Comparison of ENCODE assay signal across 23 cellular contexts in genomic region chr21:33432496-33432895, GRCh38. TPM values are rescaled to one million over a fixed set of nuclear protein-coding genes. Genes with fewer than 3 reads are reported as not detected.
DNase-seq lines count a peak whose midpoint lies in the region; ATAC-seq and TF ChIP-seq lines count a peak whose summit lies in the region.
"Had no signal": no experiment of that assay in that cellular context is flagged by ENCODE, and none has a peak within 500 bp of the region (broad histone marks: within the 10 kb centered on the region; RNA-seq: fewer than 3 reads in every experiment).

No MANE protein-coding gene starts in this region.

- peaks cover 0 to 92% (median 0%) of the 10 kb centered on the region in 3 donors for H3K36me3 ChIP-seq in Peyer's patch

- no peak overlapping the region for H3K4me3 Mint-ChIP-seq in CD4-positive, alpha-beta T cell
- peak overlapping the region; percentile 70 for H3K4me3 Mint-ChIP-seq in endothelial cell (ENCODE audit: unreplicated experiment)
- H3K4me3 Mint-ChIP-seq in stimulated activated naive B cell treated with anti-CD40 and anti-IgM and Interleukin-4, amounts not matched to agents 10 μg/mL and 1 μg/mL and 100 μg/mL, for 72 hours, result peak overlapping the region; percentile 6 to 30
- H3K4me3 Mint-ChIP-seq: activated naive CD4-positive, alpha-beta T cell treated with anti-CD3 and anti-CD28 coated beads, Interleukin-2, amount 10 ng/mL, durations not matched to agents 7 days and 5 days; stimulated activated effector memory CD8-positive, alpha-beta T cell treated with anti-CD3 and anti-CD28 coated beads, Interleukin-12 subunit alpha, Interleukin-12 subunit beta, amount 100 ng/mL, for 72 hours had no signal

- H3K4me1 Mint-ChIP-seq in CD4-positive, alpha-beta T cell (ENCODE audit: low read depth), result peaks cover 9% of the 10 kb centered on the region
- H3K4me1 Mint-ChIP-seq in endothelial cell (ENCODE audit: unreplicated experiment), result peaks cover 7% of the 10 kb centered on the region
- H3K4me1 Mint-ChIP-seq in stimulated activated naive B cell treated with anti-CD40 and anti-IgM and Interleukin-4, amounts not matched to agents 10 μg/mL and 1 μg/mL and 100 μg/mL, for 72 hours, result peaks cover 37 to 65% of the 10 kb centered on the region in 2 donors

- H3K9me3 Mint-ChIP-seq in CD4-positive, alpha-beta T cell, result no peaks in the 10 kb centered on the region
- H3K9me3 Mint-ChIP-seq in endothelial cell (ENCODE audit: unreplicated experiment), result no peaks in the 10 kb centered on the region
- no peaks in the 10 kb centered on the region for H3K9me3 Mint-ChIP-seq in stimulated activated naive B cell treated with anti-CD40 and anti-IgM and Interleukin-4, amounts not matched to agents 10 μg/mL and 1 μg/mL and 100 μg/mL, for 72 hours
- H3K9me3 Mint-ChIP-seq: activated naive CD4-positive, alpha-beta T cell treated with anti-CD3 and anti-CD28 coated beads, Interleukin-2, amount 10 ng/mL, durations not matched to agents 7 days and 5 days; stimulated activated effector memory CD8-positive, alpha-beta T cell treated with anti-CD3 and anti-CD28 coated beads, Interleukin-12 subunit alpha, Interleukin-12 subunit beta, amount 100 ng/mL, for 72 hours had no signal

- POLR2A ChIA-PET in CD4-positive, alpha-beta T cell (lab: Charles Lee), result no interaction called here

- DNase-seq in CD4-positive, alpha-beta T cell, result no peak
- no peak for DNase-seq in Peyer's patch
- no peak for DNase-seq in endothelial cell (ENCODE audit: low spot score)
- DNase-seq in stimulated activated naive B cell treated with anti-CD40 and anti-IgM and Interleukin-4, amounts not matched to agents 10 μg/mL and 1 μg/mL and 100 μg/mL, for 72 hours, result no peak
- DNase-seq in Kasumi-1 (lab: John Stamatoyannopoulos, UW), result no peak
- DNase-seq in NK-92 treated with Interleukin-12 subunit alpha and Interleukin-12 subunit beta, amount 100 ng/mL, for 24 hours (lab: John Stamatoyannopoulos, UW), result no peak
- DNase-seq: activated CD8-positive, alpha-beta memory T cell treated with anti-CD3 and anti-CD28 coated beads for 24 hours; activated naive CD4-positive, alpha-beta T cell treated with anti-CD3 and anti-CD28 coated beads, Interleukin-2, amount 10 ng/mL, durations not matched to agents 7 days and 5 days; activated T-cell treated with anti-CD3 and anti-CD28 coated beads, Interleukin-2, amount 50 U/mL, for 48 hours; kidney; lower lobe of right lung; MM.1S; NCI-H1436 treated with DMSO at 0.1 percent for 48 hours; NCI-H2171; NCI-H526; stimulated activated CD4-positive, alpha-beta T cell treated with anti-CD3 and anti-CD28 coated beads, Interleukin-1b, Interleukin-23, amount 100 ng/mL, for 48 hours had no signal

- no peak overlapping the region for H3K4me3 ChIP-seq in Peyer's patch
- H3K4me3 ChIP-seq: HAP-1, lower lobe of right lung, skin epidermis, tibial artery had no signal

- TF ChIP-seq POLR2A in Peyer's patch (IDR thresholded peaks at IDR 0.05), result no peak

- H3K27me3 Mint-ChIP-seq in CD4-positive, alpha-beta T cell, result no peaks in the 10 kb centered on the region
- H3K27me3 Mint-ChIP-seq in endothelial cell (ENCODE audit: unreplicated experiment), result no peaks in the 10 kb centered on the region
- H3K27me3 Mint-ChIP-seq in stimulated activated naive B cell treated with anti-CD40 and anti-IgM and Interleukin-4, amounts not matched to agents 10 μg/mL and 1 μg/mL and 100 μg/mL, for 72 hours, result no peaks in the 10 kb centered on the region
- H3K27me3 Mint-ChIP-seq: activated naive CD4-positive, alpha-beta T cell treated with anti-CD3 and anti-CD28 coated beads, Interleukin-2, amount 10 ng/mL, durations not matched to agents 7 days and 5 days had no signal

- CTCF ChIA-PET in CD4-positive, alpha-beta T cell (lab: Charles Lee), result interaction anchor here (1.0 kb wide), 1 partner anchor 17 kb away, joined by 3 read pairs; no protein-coding TSS in a partner anchor

- no peak for ATAC-seq in CD4-positive, alpha-beta T cell (ENCODE audit: poor library complexity)
- no peak for ATAC-seq in stimulated activated naive B cell treated with anti-CD40 and anti-IgM and Interleukin-4, amounts not matched to agents 10 μg/mL and 1 μg/mL and 100 μg/mL, for 72 hours (replicated peaks)
- no peak for ATAC-seq in HG02840 (IDR thresholded peaks at IDR 0.05; ENCODE audit: low FRiP score, unreplicated experiment)
- ATAC-seq in GM21390 (IDR thresholded peaks at IDR 0.05; ENCODE audit: unreplicated experiment), result no peak
- ATAC-seq: activated CD4-positive, CD25-positive, alpha-beta regulatory T cell treated with anti-CD3 and anti-CD28 coated beads, Interleukin-2, amount 50 U/mL, for 24 hours; stimulated activated effector memory CD8-positive, alpha-beta T cell treated with anti-CD3 and anti-CD28 coated beads, Interleukin-12 subunit alpha, Interleukin-12 subunit beta, amount 100 ng/mL, for 72 hours had no signal

- H3K36me3 Mint-ChIP-seq in CD4-positive, alpha-beta T cell (ENCODE audit: low read depth), result peaks cover 86% of the 10 kb centered on the region
- peaks cover 31% of the 10 kb centered on the region for H3K36me3 Mint-ChIP-seq in endothelial cell (ENCODE audit: low read depth, unreplicated experiment)
- peaks cover 42 to 66% of the 10 kb centered on the region in 2 donors for H3K36me3 Mint-ChIP-seq in stimulated activated naive B cell treated with anti-CD40 and anti-IgM and Interleukin-4, amounts not matched to agents 10 μg/mL and 1 μg/mL and 100 μg/mL, for 72 hours

- H3K27ac Mint-ChIP-seq in CD4-positive, alpha-beta T cell, result peak overlapping the region; percentile 24
- H3K27ac Mint-ChIP-seq in endothelial cell (ENCODE audit: unreplicated experiment), result no peak overlapping the region
- H3K27ac Mint-ChIP-seq in stimulated activated naive B cell treated with anti-CD40 and anti-IgM and Interleukin-4, amounts not matched to agents 10 μg/mL and 1 μg/mL and 100 μg/mL, for 72 hours, result peak overlapping the region; percentile 95
- H3K27ac Mint-ChIP-seq: stimulated activated effector memory CD8-positive, alpha-beta T cell treated with anti-CD3 and anti-CD28 coated beads, Interleukin-12 subunit alpha, Interleukin-12 subunit beta, amount 100 ng/mL, for 72 hours had no signal

- no peaks in the 10 kb centered on the region for H3K9me3 ChIP-seq in CD4-positive, alpha-beta T cell (ENCODE audit: control insufficient read depth, low read length)
- no peaks in the 10 kb centered on the region for H3K9me3 ChIP-seq in Peyer's patch
- H3K9me3 ChIP-seq: HAP-1, lower lobe of right lung, tibial artery had no signal

- no peak for TF ChIP-seq CTCF in CD4-positive, alpha-beta T cell (IDR thresholded peaks at IDR 0.05)
- TF ChIP-seq CTCF in Peyer's patch (IDR thresholded peaks at IDR 0.05) (no peak), endothelial cell (IDR thresholded peaks at IDR 0.05; ENCODE audit: unreplicated experiment) (no peak)

- intact Hi-C loops in CD4-positive, alpha-beta T cell (cut with DNase I, micrococcal nuclease), result no loop called here

- H3K27ac ChIP-seq in CD4-positive, alpha-beta T cell (ENCODE audit: low read depth, low read length), result no peak overlapping the region
- peak overlapping the region in 3 of 4 donors; percentile 18 to 43 (median 32) for H3K27ac ChIP-seq in Peyer's patch
- H3K27ac ChIP-seq: lower lobe of right lung had no signal

- H3K27me3 ChIP-seq in CD4-positive, alpha-beta T cell (ENCODE audit: control insufficient read depth, insufficient read depth, low read length), result no peaks in the 10 kb centered on the region
- no peaks in the 10 kb centered on the region for H3K27me3 ChIP-seq in Peyer's patch
- H3K27me3 ChIP-seq: tibial artery had no signal

- H3K4me1 ChIP-seq in Peyer's patch, result peaks cover 0 to 14% (median 2%) of the 10 kb centered on the region in 4 donors
- H3K4me1 ChIP-seq: HAP-1 had no signal

RNA-seq across cellular contexts. Expression of gene IFNGR2, which starts 29.3 kb away (rescaled TPM):
- 10 to 100 TPM; 14.6 to 17.7 TPM for total RNA-seq in CD4-positive, alpha-beta T cell
- total RNA-seq in Peyer's patch, result 10 to 100 TPM; 53.7 to 96.3 (median 67.6) TPM
- 32.1 TPM for total RNA-seq in endothelial cell (ENCODE audit: unreplicated experiment)

RNA-seq across cellular contexts. Expression of gene TMEM50B, which starts 47.3 kb away (rescaled TPM):
- total RNA-seq in CD4-positive, alpha-beta T cell, result 10 to 100 TPM; 38.4 to 40.3 TPM
- total RNA-seq in Peyer's patch, result 100 to 1,000 TPM in 1 of 4 donors, 10 to 100 TPM in 3; 64.4 to 116 (median 94.7) TPM
- total RNA-seq in endothelial cell (ENCODE audit: unreplicated experiment), result 35.5 TPM

RNA-seq across cellular contexts. Expression of gene DNAJC28, which starts 59.0 kb away (rescaled TPM):
- not detected for total RNA-seq in CD4-positive, alpha-beta T cell
- total RNA-seq in Peyer's patch (1 to 10 TPM in 3 of 4 donors, not detected in 1; 1.9 to 4.4 (median 2.5) TPM), endothelial cell (ENCODE audit: unreplicated experiment) (3.3 TPM)
